Comparison of ENCODE assay signal across 10 cellular contexts in genomic region chr10:59644841-59645240, GRCh38.
"Had no signal": no experiment of that assay in that cellular context is flagged by ENCODE, and none has a peak within 500 bp of the region (broad histone marks: within the 10 kb centered on the region; RNA-seq: fewer than 3 reads in every experiment).

No MANE protein-coding gene starts in this region.

- ATAC-seq: GM23338, HCT116 had no signal

- H3K36me3 ChIP-seq: HAP-1 had no signal

- DNase-seq: GM23248, GOT3, H7, H9, HCEC 1CT, HFFc6 had no signal

- H3K27ac Mint-ChIP-seq: GM23338, H9, HFFc6 had no signal

- H3K9ac ChIP-seq: GM23248 had no signal

- H3K4me3 Mint-ChIP-seq: GM23338, H9, HFFc6 had no signal

- H3K4me2 ChIP-seq: GM23338 had no signal

- FAIRE-seq: H54 had no signal

- H2AFZ ChIP-seq: GM23248, GM23338 had no signal

- H3K27ac ChIP-seq: GM23248 had no signal

- H3K4me3 ChIP-seq: GM23248, GM23338, HAP-1 had no signal
